Comparison of ENCODE assay signal across 8 cellular contexts in genomic region chr7:44986218-44987053, GRCh38. TPM values are rescaled to one million over a fixed set of nuclear protein-coding genes. Genes with fewer than 3 reads are reported as not detected.
DNase-seq lines count a peak whose midpoint lies in the region; ATAC-seq and TF ChIP-seq lines count a peak whose summit lies in the region.

No MANE protein-coding gene starts in this region.

- H3K9me3 Mint-ChIP-seq in activated CD8-positive, alpha-beta T cell treated with anti-CD3 and anti-CD28 coated beads for 36 hours: no peaks in the 10 kb centered on the region

- H3K27ac ChIP-seq in C4-2B: peak overlapping the region; percentile 94
- H3K27ac ChIP-seq in lung (ENCODE audit: low read depth in 1 of 2, low read length in 1 of 2): peak overlapping the region; percentile 86 to 99

- TF ChIP-seq CTCF in C4-2B (conservative IDR thresholded peaks at IDR 0.05) (no peak), lung (IDR thresholded peaks at IDR 0.05; ENCODE audit: control extremely low read depth, extremely low read depth) (no peak)
- TF ChIP-seq CTCF in activated CD8-positive, alpha-beta T cell treated with anti-CD3 and anti-CD28 coated beads for 36 hours (IDR thresholded peaks at IDR 0.05): no peak

- peaks cover 54% of the 10 kb centered on the region for H3K36me3 Mint-ChIP-seq in activated CD8-positive, alpha-beta T cell treated with anti-CD3 and anti-CD28 coated beads for 36 hours (ENCODE audit: low read depth)

- WGBS in lung, 2 donors: 0% methylated on average over 68 of the region's 68 CpGs

- intact Hi-C loops in activated CD8-positive, alpha-beta T cell treated with anti-CD3 and anti-CD28 coated beads for 36 hours (cut with micrococcal nuclease): loop anchor here (10.0 kb wide), 1 partner anchor 132 kb away; no protein-coding TSS in a partner anchor

- peaks cover 11 to 28% of the 10 kb centered on the region in 2 donors for H3K36me3 ChIP-seq in lung (ENCODE audit: control insufficient read depth in 2 of 2, insufficient read depth in 2 of 2, low read length in 2 of 2)

- H3K27ac Mint-ChIP-seq in activated CD8-positive, alpha-beta T cell treated with anti-CD3 and anti-CD28 coated beads for 36 hours: peak overlapping the region; percentile 100

- peak overlapping the region; percentile 100 for H3K4me3 Mint-ChIP-seq in activated CD8-positive, alpha-beta T cell treated with anti-CD3 and anti-CD28 coated beads for 36 hours

- POLR2A ChIA-PET in activated CD8-positive, alpha-beta T cell treated with anti-CD3 and anti-CD28 coated beads for 36 hours (lab: Charles Lee): interaction anchor here (0.6 to 13.1 kb wide), 14 partner anchors 12 to 189 kb away, joined by 3 to 328 read pairs (median 4); partner anchors contain the start of genes CCM2, H2AZ2, PPIA and TBRG4

- DNase-seq in NCI-H82 (lab: John Stamatoyannopoulos, UW): peak; percentile 95
- peak; percentile 97 for DNase-seq in activated CD8-positive, alpha-beta T cell treated with anti-CD3 and anti-CD28 coated beads for 36 hours
- DNase-seq in ecto neural progenitor cell (ENCODE audit: low spot score): peak; percentile 96
- DNase-seq in lung (ENCODE audit: low spot score): peak; percentile 95
- peak; percentile 88 to 97 (median 95) for DNase-seq in stimulated activated CD4-positive, alpha-beta T cell treated with anti-CD3 and anti-CD28 coated beads, TNF-alpha, amount 100 ng/mL, for 24 hours (ENCODE audit: low read depth in 3 of 3)

- H3K4me3 ChIP-seq in lung: peak overlapping the region; percentile 83

- H3K9me3 ChIP-seq in lung (ENCODE audit: control insufficient read depth in 2 of 2, insufficient read depth in 1 of 2, low read length in 1 of 2): no peaks in the 10 kb centered on the region

- CTCF ChIA-PET in activated CD8-positive, alpha-beta T cell treated with anti-CD3 and anti-CD28 coated beads for 36 hours (lab: Charles Lee): interaction anchor here (0.8 to 1.5 kb wide), 5 partner anchors 10 to 149 kb away, joined by 3 to 5 read pairs (median 3); no protein-coding TSS in a partner anchor

- peaks cover 48% of the 10 kb centered on the region for H3K4me1 Mint-ChIP-seq in activated CD8-positive, alpha-beta T cell treated with anti-CD3 and anti-CD28 coated beads for 36 hours (ENCODE audit: low read depth)

- H3K4me1 ChIP-seq in lung (ENCODE audit: control insufficient read depth in 2 of 2, insufficient read depth in 2 of 2, low read length in 2 of 2): peaks cover 7 to 16% of the 10 kb centered on the region in 2 donors

- no peaks in the 10 kb centered on the region for H3K27me3 Mint-ChIP-seq in activated CD8-positive, alpha-beta T cell treated with anti-CD3 and anti-CD28 coated beads for 36 hours

- no peaks in the 10 kb centered on the region for H3K27me3 ChIP-seq in lung (ENCODE audit: control insufficient read depth, insufficient read depth)

- ATAC-seq in GM19372 (IDR thresholded peaks at IDR 0.05; ENCODE audit: low read depth, unreplicated experiment) (peak; percentile 94), HG03521 (IDR thresholded peaks at IDR 0.05; ENCODE audit: unreplicated experiment) (peak; percentile 96), lung (ENCODE audit: insufficient read depth, low FRiP score) (peak; percentile 95)
- ATAC-seq in activated CD8-positive, alpha-beta T cell treated with anti-CD3 and anti-CD28 coated beads for 36 hours: peak; percentile 91

RNA-seq across cellular contexts. Expression of gene MYO1G, which starts 7.6 kb away (rescaled TPM):
- total RNA-seq in activated CD8-positive, alpha-beta T cell treated with anti-CD3 and anti-CD28 coated beads for 36 hours: 100 to 1,000 TPM; 399 to 403 TPM
- 10 to 100 TPM; 11.9 to 44.6 TPM for total RNA-seq in lung
- 10 to 100 TPM; 21.8 to 76.8 TPM for polyA plus RNA-seq in lung

RNA-seq across cellular contexts. Expression of gene CCM2, which starts 13.6 kb away (rescaled TPM):
- 10 to 100 TPM; 72.3 to 77.5 TPM for total RNA-seq in activated CD8-positive, alpha-beta T cell treated with anti-CD3 and anti-CD28 coated beads for 36 hours
- 10 to 100 TPM; 21.7 to 46.9 TPM for total RNA-seq in lung
- polyA plus RNA-seq in lung: 10 to 100 TPM; 55.3 to 57.6 TPM

Comparison
In these comparisons a context has a peak if more than half of its experiments do, and no peak if none do; other contexts are left out.
1. Peak in every context shown above with its lines: DNase-seq, ATAC-seq, H3K4me3 ChIP-seq and H3K27ac ChIP-seq.
2. RNA of gene MYO1G, which starts 7.6 kb away (total RNA-seq): 399 to 403 TPM in activated CD8-positive, alpha-beta T cell treated with anti-CD3 and anti-CD28 coated beads for 36 hours; 11.9 to 44.6 TPM in lung; every median in the first group is over 4 times any median in the second.